2 cellular contexts compared by ENCODE assay signal in the genomic region with DNA sequence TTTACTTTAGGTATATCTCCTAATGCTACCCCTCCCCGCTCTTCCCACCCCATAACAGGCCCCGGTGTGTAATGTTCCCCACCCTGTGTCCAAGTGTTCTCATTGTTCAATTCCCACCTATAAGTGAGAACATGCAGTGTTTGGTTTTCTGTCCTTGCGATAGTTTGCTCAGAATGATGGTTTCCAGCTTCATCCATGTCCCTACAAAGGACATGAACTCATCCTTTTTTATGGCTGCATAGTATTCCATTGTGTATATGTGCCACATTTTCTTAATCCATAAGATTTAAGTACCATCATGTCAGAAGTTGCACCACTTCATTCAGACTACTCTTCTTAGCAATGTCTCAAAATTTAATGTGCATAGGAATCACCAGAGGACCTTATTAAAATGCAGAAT. TPM values are rescaled to one million over a fixed set of nuclear protein-coding genes. Genes with fewer than 3 reads are reported as not detected.
"Had no signal": no experiment of that assay in that cellular context is flagged by ENCODE, and none has a peak within 500 bp of the region (broad histone marks: within the 10 kb centered on the region; RNA-seq: fewer than 3 reads in every experiment).

No MANE protein-coding gene starts in this region.

RNA-seq across cellular contexts. Expression of gene PCDH18, which starts 5.5 kb away (rescaled TPM):
- total RNA-seq: naive thymus-derived CD8-positive, alpha-beta T cell; natural killer cell treated with Interleukin-12 subunit alpha and Interleukin-12 subunit beta and Interleukin-15 and Interleukin-18, amount 100 ng/mL, for 72 hours had no signal
